In the genomic region with DNA sequence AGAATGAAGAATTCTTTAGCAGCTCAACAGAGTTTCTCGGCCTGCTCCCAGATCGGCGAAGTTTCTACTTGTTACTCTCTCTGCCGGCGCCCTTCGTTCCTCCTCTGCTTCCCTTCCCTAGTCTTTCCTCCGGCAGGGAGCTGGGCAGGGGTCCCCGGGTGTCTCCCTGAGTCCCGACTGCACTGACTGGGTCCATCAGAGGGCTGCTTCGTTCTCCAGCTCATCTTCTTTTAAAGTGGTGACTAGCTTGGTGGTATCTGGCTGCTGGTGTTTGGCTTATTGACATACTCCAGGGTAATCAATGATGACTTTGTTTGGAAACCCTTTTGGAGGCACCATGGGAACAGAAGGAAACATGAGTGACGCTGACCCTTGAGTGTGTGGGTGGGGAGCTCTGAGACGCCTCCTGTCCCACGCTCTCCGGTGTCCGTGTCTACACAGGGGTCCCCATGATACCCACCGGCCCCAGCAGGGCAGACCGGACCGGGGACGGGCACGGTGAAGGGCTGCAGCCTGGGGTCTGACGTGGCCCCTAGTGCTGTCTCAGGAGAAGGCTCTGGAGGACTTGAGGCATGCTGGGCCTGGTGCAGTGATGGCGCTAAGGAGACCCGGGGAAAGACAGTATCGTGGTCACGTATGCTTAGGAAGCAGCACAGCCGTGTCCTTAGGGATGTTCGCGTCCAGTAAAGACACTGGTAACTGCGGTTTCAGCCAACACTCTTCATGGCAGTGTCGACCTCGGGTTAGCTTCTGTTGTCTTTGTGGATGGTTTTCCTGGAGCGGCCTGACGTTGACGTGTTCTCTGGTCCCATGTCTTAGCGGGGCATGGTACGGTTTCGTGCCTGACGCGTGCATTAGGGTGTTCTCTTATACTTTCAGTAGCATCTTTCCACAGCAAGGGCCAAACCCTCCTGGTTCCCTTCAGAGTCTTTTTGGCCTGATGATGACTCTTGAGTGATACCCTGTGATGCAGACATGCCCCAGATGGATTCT, we compare ENCODE assay signal across 19 cellular contexts. TPM values are rescaled to one million over a fixed set of nuclear protein-coding genes. Genes with fewer than 3 reads are reported as not detected.
DNase-seq lines count a peak whose midpoint lies in the region; ATAC-seq and TF ChIP-seq lines count a peak whose summit lies in the region.
"Had no signal": no experiment of that assay in that cellular context is flagged by ENCODE, and none has a peak within 500 bp of the region (broad histone marks: within the 10 kb centered on the region; RNA-seq: fewer than 3 reads in every experiment).

No MANE protein-coding gene starts in this region.

- H3K9me3 Mint-ChIP-seq in activated T-helper 17 cell treated with anti-CD3 and anti-CD28 coated beads, Interleukin-2, amount 50 U/mL, for 72 hours, result no peaks in the 10 kb centered on the region
- H3K9me3 Mint-ChIP-seq in stimulated activated naive B cell treated with anti-CD40 and anti-IgM and Interleukin-4, amounts not matched to agents 10 μg/mL and 1 μg/mL and 100 μg/mL, for 72 hours, result no peaks in the 10 kb centered on the region
- H3K9me3 Mint-ChIP-seq in WTC11, result no peaks in the 10 kb centered on the region
- H3K9me3 Mint-ChIP-seq: CD4-positive, alpha-beta T cell had no signal

- no peak overlapping the region for H3K9ac ChIP-seq in liver (ENCODE audit: low read depth in 1 of 2, low read length in 2 of 2)

- intact Hi-C loops in Right ventricle myocardium superior (cut with DNase I), result no loop called here

- H3K27ac Mint-ChIP-seq in activated T-helper 17 cell treated with anti-CD3 and anti-CD28 coated beads, Interleukin-2, amount 50 U/mL, for 72 hours, result peak overlapping the region; percentile 61
- peak overlapping the region; percentile 47 for H3K27ac Mint-ChIP-seq in stimulated activated naive B cell treated with anti-CD40 and anti-IgM and Interleukin-4, amounts not matched to agents 10 μg/mL and 1 μg/mL and 100 μg/mL, for 72 hours
- no peak overlapping the region for H3K27ac Mint-ChIP-seq in WTC11
- H3K27ac Mint-ChIP-seq: CD4-positive, alpha-beta T cell had no signal

- H3K27me3 Mint-ChIP-seq in activated T-helper 17 cell treated with anti-CD3 and anti-CD28 coated beads, Interleukin-2, amount 50 U/mL, for 72 hours, result no peaks in the 10 kb centered on the region
- no peaks in the 10 kb centered on the region for H3K27me3 Mint-ChIP-seq in stimulated activated naive B cell treated with anti-CD40 and anti-IgM and Interleukin-4, amounts not matched to agents 10 μg/mL and 1 μg/mL and 100 μg/mL, for 72 hours
- no peaks in the 10 kb centered on the region for H3K27me3 Mint-ChIP-seq in WTC11 (ENCODE audit: low read depth)
- H3K27me3 Mint-ChIP-seq: CD4-positive, alpha-beta T cell had no signal

- no peaks in the 10 kb centered on the region for H3K4me1 Mint-ChIP-seq in activated T-helper 17 cell treated with anti-CD3 and anti-CD28 coated beads, Interleukin-2, amount 50 U/mL, for 72 hours
- H3K4me1 Mint-ChIP-seq in stimulated activated naive B cell treated with anti-CD40 and anti-IgM and Interleukin-4, amounts not matched to agents 10 μg/mL and 1 μg/mL and 100 μg/mL, for 72 hours, result peaks cover 6% of the 10 kb centered on the region in 2 donors
- no peaks in the 10 kb centered on the region for H3K4me1 Mint-ChIP-seq in WTC11

- no peaks in the 10 kb centered on the region for H3K4me1 ChIP-seq in cardiac muscle cell (ENCODE audit: low read depth)
- H3K4me1 ChIP-seq in liver (ENCODE audit: control insufficient read depth in 4 of 4, insufficient read depth in 4 of 4, low read length in 3 of 4), result peaks cover 14 to 61% (median 36%) of the 10 kb centered on the region in 4 donors
- H3K4me1 ChIP-seq: left lung had no signal

- ATAC-seq in Right ventricle myocardium superior (ENCODE audit: poor library complexity), result no peak
- ATAC-seq in activated T-helper 17 cell treated with anti-CD3 and anti-CD28 coated beads, Interleukin-2, amount 50 U/mL, for 72 hours (replicated peaks), result no peak
- ATAC-seq in stimulated activated naive B cell treated with anti-CD40 and anti-IgM and Interleukin-4, amounts not matched to agents 10 μg/mL and 1 μg/mL and 100 μg/mL, for 72 hours (replicated peaks), result no peak
- no peak for ATAC-seq in WTC11
- ATAC-seq: esophagus mucosa, gastroesophageal sphincter, left lung had no signal

- POLR2A ChIA-PET in WTC11 (lab: Charles Lee), result no interaction called here

- TF ChIP-seq RAD21 in liver (IDR thresholded peaks at IDR 0.05), result no peak

- H3K27me3 ChIP-seq in cardiac muscle cell (no peaks in the 10 kb centered on the region), liver (ENCODE audit: control insufficient read depth in 4 of 4, insufficient read depth in 4 of 4, low read length in 3 of 4) (no peaks in the 10 kb centered on the region)
- H3K27me3 ChIP-seq: gastroesophageal sphincter, left lung had no signal

- H3K27ac ChIP-seq in cardiac muscle cell (peak overlapping the region; percentile 17), liver (ENCODE audit: low read depth in 1 of 2, low read length in 2 of 2) (no peak overlapping the region)
- H3K27ac ChIP-seq: left lung had no signal

- DNase-seq in cardiac muscle cell (ENCODE audit: low read depth in 1 of 2, low spot score in 1 of 2), result no peak
- no peak for DNase-seq in Right ventricle myocardium superior
- DNase-seq in stimulated activated naive B cell treated with anti-CD40 and anti-IgM and Interleukin-4, amounts not matched to agents 10 μg/mL and 1 μg/mL and 100 μg/mL, for 72 hours, result no peak
- DNase-seq in NCI-H1105 (lab: John Stamatoyannopoulos, UW), result no peak
- DNase-seq in iPS-NIHi7 (ENCODE audit: extremely low spot score), result no peak
- DNase-seq in WTC11 (ENCODE audit: low spot score), result no peak
- DNase-seq: activated naive CD4-positive, alpha-beta T cell treated with Interleukin-2 at 50 U/mL for 16 hours; CD4-positive, alpha-beta T cell; DMS79 treated with DMSO at 0.1 percent for 48 hours; HCEC 1CT; NCI-H2029; NCI-H446 treated with DMSO at 0.1 percent for 48 hours; SHP77 treated with DMSO at 0.1 percent for 48 hours; stimulated activated CD4-positive, alpha-beta T cell treated with anti-CD3 and anti-CD28 coated beads, Interleukin-1b, Interleukin-23, amount 100 ng/mL, for 48 hours had no signal

- H3K9me3 ChIP-seq in cardiac muscle cell (ENCODE audit: low read depth), result no peaks in the 10 kb centered on the region
- H3K9me3 ChIP-seq in liver (ENCODE audit: control insufficient read depth in 4 of 4, low read length in 3 of 4), result no peaks in the 10 kb centered on the region
- H3K9me3 ChIP-seq: gastroesophageal sphincter, left lung had no signal

- H3K4me3 Mint-ChIP-seq in activated T-helper 17 cell treated with anti-CD3 and anti-CD28 coated beads, Interleukin-2, amount 50 U/mL, for 72 hours, result no peak overlapping the region
- no peak overlapping the region for H3K4me3 Mint-ChIP-seq in stimulated activated naive B cell treated with anti-CD40 and anti-IgM and Interleukin-4, amounts not matched to agents 10 μg/mL and 1 μg/mL and 100 μg/mL, for 72 hours
- H3K4me3 Mint-ChIP-seq in WTC11, result no peak overlapping the region
- H3K4me3 Mint-ChIP-seq: CD4-positive, alpha-beta T cell had no signal

- CTCF ChIA-PET in WTC11 (lab: Charles Lee), result no interaction called here

- H3K36me3 Mint-ChIP-seq in activated T-helper 17 cell treated with anti-CD3 and anti-CD28 coated beads, Interleukin-2, amount 50 U/mL, for 72 hours (ENCODE audit: low read depth), result peaks cover 89% of the 10 kb centered on the region
- H3K36me3 Mint-ChIP-seq in stimulated activated naive B cell treated with anti-CD40 and anti-IgM and Interleukin-4, amounts not matched to agents 10 μg/mL and 1 μg/mL and 100 μg/mL, for 72 hours, result peaks cover 28 to 63% of the 10 kb centered on the region in 2 donors
- peaks cover 47% of the 10 kb centered on the region for H3K36me3 Mint-ChIP-seq in WTC11

- 83% methylated on average over 39 of the region's 39 CpGs for WGBS in liver

- H3K36me3 ChIP-seq in cardiac muscle cell (peaks cover 39% of the 10 kb centered on the region), liver (ENCODE audit: control insufficient read depth in 4 of 4, insufficient read depth in 3 of 4, low read depth in 1 of 4, low read length in 3 of 4) (peaks cover 18 to 55% (median 42%) of the 10 kb centered on the region in 4 donors)

- TF ChIP-seq CTCF in cardiac muscle cell (IDR thresholded peaks at IDR 0.05; ENCODE audit: low read depth, low read length) (no peak), liver (IDR thresholded peaks at IDR 0.05; ENCODE audit: low read depth, low read length, missing input control) (no peak), WTC11 (IDR thresholded peaks at IDR 0.05) (no peak)

- no peak overlapping the region for H3K4me3 ChIP-seq in cardiac muscle cell
- no peak overlapping the region for H3K4me3 ChIP-seq in liver (ENCODE audit: low read depth in 1 of 3, low read length in 3 of 3)
- H3K4me3 ChIP-seq: gastroesophageal sphincter, left lung had no signal

TF ChIP-seq in liver, 16 proteins besides CTCF, POLR2A, EP300 and RAD21 (continues in another document):
- TF ChIP-seq NR2F2 (IDR thresholded peaks at IDR 0.05) (no peak), SP1 (IDR thresholded peaks at IDR 0.05) (no peak)

TF ChIP-seq in WTC11, 78 proteins besides CTCF, POLR2A, EP300 and RAD21 (continues in another document):
- no peak for TF ChIP-seq NFE2L1 (CRISPR knock-in tag; IDR thresholded peaks at IDR 0.05)
- TF ChIP-seq MYBL2 (CRISPR knock-in tag; IDR thresholded peaks at IDR 0.05), result no peak
- no peak for TF ChIP-seq ELF4 (CRISPR knock-in tag; IDR thresholded peaks at IDR 0.05; ENCODE audit: low read depth)
- no peak for TF ChIP-seq ZNF416 (CRISPR knock-in tag; IDR thresholded peaks at IDR 0.05)
- no peak for TF ChIP-seq TEAD1 (CRISPR knock-in tag; IDR thresholded peaks at IDR 0.05)
- no peak for TF ChIP-seq E2F4 (CRISPR knock-in tag; IDR thresholded peaks at IDR 0.05; ENCODE audit: borderline replicate concordance, low read depth)

RNA-seq across cellular contexts. Expression of gene NAXD, which starts 23.8 kb away (rescaled TPM):
- total RNA-seq in cardiac muscle cell, result 32.8 and 36.8 TPM in 2 replicates
- polyA plus RNA-seq in cardiac muscle cell, result 40.7 and 48.9 TPM in 2 replicates
- 27.6 TPM for total RNA-seq in Right ventricle myocardium superior
- 10 to 100 TPM; 22.7 to 23.8 TPM for total RNA-seq in activated T-helper 17 cell treated with anti-CD3 and anti-CD28 coated beads, Interleukin-2, amount 50 U/mL, for 72 hours
- 10 to 100 TPM; 19.0 to 34.1 TPM for total RNA-seq in liver
- polyA plus RNA-seq in liver, result 10 to 100 TPM; 21.2 to 40.5 TPM
- 26.8 to 29.3 TPM (median 27.9 TPM) in 3 replicates for total RNA-seq in WTC11 (2021)
